In genomic region chr10:57917019-57917418, GRCh38 we compare ENCODE assay signal across 27 cellular contexts.
"Had no signal": no experiment of that assay in that cellular context is flagged by ENCODE, and none has a peak within 500 bp of the region (broad histone marks: within the 10 kb centered on the region; RNA-seq: fewer than 3 reads in every experiment).

No MANE protein-coding gene starts in this region.

- H3K27me3 ChIP-seq: Peyer's patch, SJSA1 had no signal

- DNase-seq: activated CD4-positive, alpha-beta memory T cell treated with anti-CD3 and anti-CD28 coated beads, Interleukin-2, amount 10 ng/mL, durations not matched to agents 7 days and 5 days; activated CD4-positive, alpha-beta T cell treated with anti-CD3 and anti-CD28 coated beads for 36 hours; activated CD4-positive, alpha-beta T cell treated with anti-CD3 and anti-CD28 coated beads, Interleukin-2, amount 50 U/mL, for 1 hour; activated gamma-delta T cell; activated naive CD4-positive, alpha-beta T cell treated with anti-CD3 and anti-CD28 coated beads for 36 hours; activated T-cell treated with anti-CD3 and anti-CD28 coated beads for 4 hours; activated T-cell treated with anti-CD3 and anti-CD28 coated beads, Interleukin-2, amount 50 U/mL, for 48 hours; amygdala; Karpas-422; NCI-H1048; NCI-H146; NCI-H187 treated with DMSO at 0.1 percent for 48 hours; NCI-H2081 treated with DMSO at 0.1 percent for 48 hours; NCI-H526; NCI-H774; NK-92 treated with Interleukin-12 subunit alpha and Interleukin-12 subunit beta, amount 100 ng/mL, for 24 hours; Peyer's patch; Right ventricle myocardium superior; T-cell; T-helper 2 cell; T1000 had no signal

- H3K4me3 ChIP-seq: K562, Peyer's patch, SJSA1 had no signal

- H3K4me3 Mint-ChIP-seq: activated CD4-positive, alpha-beta memory T cell treated with anti-CD3 and anti-CD28 coated beads, Interleukin-2, amount 10 ng/mL, durations not matched to agents 7 days and 5 days; activated CD4-positive, alpha-beta T cell treated with anti-CD3 and anti-CD28 coated beads for 36 hours; activated naive CD4-positive, alpha-beta T cell treated with anti-CD3 and anti-CD28 coated beads for 36 hours; activated naive CD8-positive, alpha-beta T cell; activated T-helper 17 cell treated with anti-CD3 and anti-CD28 coated beads, Interleukin-2, amount 50 U/mL, for 72 hours; brain; T-cell had no signal

- H3K27me3 Mint-ChIP-seq: activated CD4-positive, alpha-beta memory T cell treated with anti-CD3 and anti-CD28 coated beads, Interleukin-2, amount 10 ng/mL, durations not matched to agents 7 days and 5 days; activated CD4-positive, alpha-beta T cell treated with anti-CD3 and anti-CD28 coated beads for 36 hours; activated naive CD8-positive, alpha-beta T cell; activated T-helper 17 cell treated with anti-CD3 and anti-CD28 coated beads, Interleukin-2, amount 50 U/mL, for 72 hours; T-cell had no signal

- ATAC-seq: activated CD4-positive, alpha-beta T cell treated with anti-CD3 and anti-CD28 coated beads for 36 hours; activated T-helper 17 cell treated with anti-CD3 and anti-CD28 coated beads, Interleukin-2, amount 50 U/mL, for 72 hours; K562; T-cell had no signal

- H3K9me3 ChIP-seq: Peyer's patch, SJSA1 had no signal

- H3K4me1 ChIP-seq: Peyer's patch, SJSA1 had no signal

- H3K9me3 Mint-ChIP-seq: activated CD4-positive, alpha-beta memory T cell treated with anti-CD3 and anti-CD28 coated beads, Interleukin-2, amount 10 ng/mL, durations not matched to agents 7 days and 5 days; activated naive CD4-positive, alpha-beta T cell treated with anti-CD3 and anti-CD28 coated beads for 36 hours; activated T-helper 17 cell treated with anti-CD3 and anti-CD28 coated beads, Interleukin-2, amount 50 U/mL, for 72 hours; brain; T-cell had no signal

- H3K36me3 Mint-ChIP-seq: activated naive CD8-positive, alpha-beta T cell; brain; T-cell had no signal

- H3K27ac Mint-ChIP-seq: activated CD4-positive, alpha-beta memory T cell treated with anti-CD3 and anti-CD28 coated beads, Interleukin-2, amount 10 ng/mL, durations not matched to agents 7 days and 5 days; activated CD4-positive, alpha-beta T cell treated with anti-CD3 and anti-CD28 coated beads for 36 hours; activated naive CD4-positive, alpha-beta T cell treated with anti-CD3 and anti-CD28 coated beads for 36 hours; activated naive CD8-positive, alpha-beta T cell; activated T-helper 17 cell treated with anti-CD3 and anti-CD28 coated beads, Interleukin-2, amount 50 U/mL, for 72 hours; brain; T-cell had no signal

- H3K36me3 ChIP-seq: Peyer's patch, SJSA1 had no signal

- H3K27ac ChIP-seq: Peyer's patch, RWPE1, SJSA1 had no signal

- H3K4me1 Mint-ChIP-seq: activated CD4-positive, alpha-beta memory T cell treated with anti-CD3 and anti-CD28 coated beads, Interleukin-2, amount 10 ng/mL, durations not matched to agents 7 days and 5 days; activated CD4-positive, alpha-beta T cell treated with anti-CD3 and anti-CD28 coated beads for 36 hours; activated T-helper 17 cell treated with anti-CD3 and anti-CD28 coated beads, Interleukin-2, amount 50 U/mL, for 72 hours; T-cell had no signal
